ENCODE assay signal across 2 cellular contexts in the genomic region with DNA sequence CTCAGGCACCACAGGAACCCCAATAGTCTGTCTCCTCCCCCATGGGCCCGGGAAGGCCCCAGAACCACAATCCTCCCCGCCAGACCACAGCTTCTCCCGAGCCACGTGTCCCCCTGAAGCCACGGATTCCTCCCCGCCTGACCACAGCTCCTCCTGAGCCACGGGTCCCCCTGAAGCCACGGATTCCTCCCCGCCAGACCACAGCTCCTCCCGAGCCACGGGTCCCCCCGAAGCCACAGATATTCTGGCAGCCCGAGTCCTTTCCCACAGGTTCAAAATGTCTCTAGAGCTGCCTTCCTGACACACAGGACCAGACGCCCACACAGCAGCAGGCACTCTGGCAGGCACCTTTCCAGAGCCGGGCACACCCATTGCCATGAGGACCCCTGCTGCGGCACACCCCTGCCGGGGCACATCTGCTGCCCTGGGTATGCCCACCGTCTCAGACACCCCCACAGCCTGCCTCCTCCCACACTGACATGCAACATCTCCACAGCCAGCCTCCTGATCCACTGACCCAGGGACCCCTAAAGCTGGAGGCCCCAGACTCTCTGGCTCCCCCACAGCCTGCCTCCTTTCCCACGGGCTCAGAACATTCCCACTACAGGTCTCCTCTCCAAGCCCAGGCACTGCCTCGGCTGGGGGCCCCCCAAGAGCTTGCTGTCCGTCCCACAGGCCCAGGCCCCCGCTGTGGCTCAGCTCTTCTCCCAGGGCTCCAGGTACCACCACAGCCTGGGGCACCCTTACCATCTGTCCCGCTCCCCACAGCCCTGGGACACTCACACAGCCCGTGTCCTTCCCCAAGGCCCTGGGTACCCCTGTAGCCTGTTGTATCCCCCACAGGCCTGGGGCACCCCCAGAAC.
TF ChIP-seq lines count a peak whose summit lies in the region.

No MANE protein-coding gene starts in this region.

TF ChIP-seq in GM12878, 131 proteins besides CTCF, POLR2A, EP300 and RAD21:
- TF ChIP-seq RUNX3 (IDR thresholded peaks at IDR 0.05; ENCODE audit: low read length): 0 out of 2 replicates have a peak, but pooled peaks have one; percentile 17
- TF ChIP-seq SREBF2 (IDR thresholded peaks at IDR 0.05; ENCODE audit: low read length): no peak

TF ChIP-seq in neural cell, 6 proteins besides CTCF, POLR2A, EP300 and RAD21:
- TF ChIP-seq MXI1 (conservative IDR thresholded peaks at IDR 0.05; ENCODE audit: poor library complexity, severe bottlenecking) (no peak), TAF1 (IDR thresholded peaks at IDR 0.05; ENCODE audit: low read depth) (no peak), SMC3 (conservative IDR thresholded peaks at IDR 0.05; ENCODE audit: poor library complexity) (no peak), EZH2 (IDR thresholded peaks at IDR 0.05; ENCODE audit: borderline replicate concordance, insufficient read depth, low read length, poor library complexity, severe bottlenecking) (no peak), POLR2AphosphoS5 (IDR thresholded peaks at IDR 0.05) (no peak)
- TF ChIP-seq, protein P1, sequence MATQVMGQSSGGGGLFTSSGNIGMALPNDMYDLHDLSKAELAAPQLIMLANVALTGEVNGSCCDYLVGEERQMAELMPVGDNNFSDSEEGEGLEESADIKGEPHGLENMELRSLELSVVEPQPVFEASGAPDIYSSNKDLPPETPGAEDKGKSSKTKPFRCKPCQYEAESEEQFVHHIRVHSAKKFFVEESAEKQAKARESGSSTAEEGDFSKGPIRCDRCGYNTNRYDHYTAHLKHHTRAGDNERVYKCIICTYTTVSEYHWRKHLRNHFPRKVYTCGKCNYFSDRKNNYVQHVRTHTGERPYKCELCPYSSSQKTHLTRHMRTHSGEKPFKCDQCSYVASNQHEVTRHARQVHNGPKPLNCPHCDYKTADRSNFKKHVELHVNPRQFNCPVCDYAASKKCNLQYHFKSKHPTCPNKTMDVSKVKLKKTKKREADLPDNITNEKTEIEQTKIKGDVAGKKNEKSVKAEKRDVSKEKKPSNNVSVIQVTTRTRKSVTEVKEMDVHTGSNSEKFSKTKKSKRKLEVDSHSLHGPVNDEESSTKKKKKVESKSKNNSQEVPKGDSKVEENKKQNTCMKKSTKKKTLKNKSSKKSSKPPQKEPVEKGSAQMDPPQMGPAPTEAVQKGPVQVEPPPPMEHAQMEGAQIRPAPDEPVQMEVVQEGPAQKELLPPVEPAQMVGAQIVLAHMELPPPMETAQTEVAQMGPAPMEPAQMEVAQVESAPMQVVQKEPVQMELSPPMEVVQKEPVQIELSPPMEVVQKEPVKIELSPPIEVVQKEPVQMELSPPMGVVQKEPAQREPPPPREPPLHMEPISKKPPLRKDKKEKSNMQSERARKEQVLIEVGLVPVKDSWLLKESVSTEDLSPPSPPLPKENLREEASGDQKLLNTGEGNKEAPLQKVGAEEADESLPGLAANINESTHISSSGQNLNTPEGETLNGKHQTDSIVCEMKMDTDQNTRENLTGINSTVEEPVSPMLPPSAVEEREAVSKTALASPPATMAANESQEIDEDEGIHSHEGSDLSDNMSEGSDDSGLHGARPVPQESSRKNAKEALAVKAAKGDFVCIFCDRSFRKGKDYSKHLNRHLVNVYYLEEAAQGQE (IDR thresholded peaks at IDR 0.05; ENCODE audit: borderline replicate concordance): no peak
